ENCODE assay signal across 33 cellular contexts in genomic region chr4:106496066-106496465, GRCh38.
"Had no signal": no experiment of that assay in that cellular context is flagged by ENCODE, and none has a peak within 500 bp of the region (broad histone marks: within the 10 kb centered on the region; RNA-seq: fewer than 3 reads in every experiment).

No MANE protein-coding gene starts in this region.

- H3K27ac ChIP-seq: body of pancreas, breast epithelium, KMS-11, Peyer's patch, SJSA1, VCaP had no signal

- H3K4me1 ChIP-seq: body of pancreas, breast epithelium, Peyer's patch, SJSA1 had no signal

- H3K27me3 ChIP-seq: body of pancreas, breast epithelium, Peyer's patch, SJSA1 had no signal

- H3K9me3 ChIP-seq: body of pancreas, breast epithelium, Peyer's patch, SJSA1 had no signal

- H3K4me2 ChIP-seq: KMS-11, SK-N-SH had no signal

- H3K9ac ChIP-seq: KMS-11, SK-N-SH had no signal

- H3K4me3 ChIP-seq: body of pancreas, breast epithelium, Peyer's patch, SJSA1 had no signal

- H3K36me3 ChIP-seq: breast epithelium, Peyer's patch, SJSA1 had no signal

- DNase-seq: activated CD4-positive, alpha-beta memory T cell treated with anti-CD3 and anti-CD28 coated beads, Interleukin-2, amount 10 ng/mL, durations not matched to agents 7 days and 5 days; activated CD4-positive, alpha-beta T cell treated with anti-CD3 and anti-CD28 coated beads for 1 hour; activated CD4-positive, alpha-beta T cell treated with anti-CD3 and anti-CD28 coated beads for 48 hours; activated CD4-positive, CD25-positive, alpha-beta regulatory T cell; activated CD8-positive, alpha-beta memory T cell treated with anti-CD3 and anti-CD28 coated beads for 24 hours; activated CD8-positive, alpha-beta memory T cell treated with anti-CD3 and anti-CD28 coated beads, Interleukin-2, amount 10 ng/mL, durations not matched to agents 7 days and 5 days; activated effector memory CD4-positive, alpha-beta T cell treated with anti-CD3 and anti-CD28 coated beads, Interleukin-2, amount 50 U/mL, for 16 hours; activated naive CD4-positive, alpha-beta T cell; activated naive CD4-positive, alpha-beta T cell treated with anti-CD3 and anti-CD28 coated beads, Interleukin-2, amount 50 U/mL, for 16 hours; activated naive CD8-positive, alpha-beta T cell treated with anti-CD3 and anti-CD28 coated beads for 36 hours; activated T-cell treated with anti-CD3 and anti-CD28 coated beads, Interleukin-2, amount 50 U/mL, for 1 hour; activated T-cell treated with anti-CD3 and anti-CD28 coated beads, Interleukin-2, amount 50 U/mL, for 72 hours; body of pancreas; MM.1S; NCI-H1105; NCI-H1417 treated with DMSO at 0.1 percent for 48 hours; NCI-H1930; NCI-H2107; NCI-H2171; NCI-H510A; NCI-H526; NCI-H748 treated with DMSO at 0.1 percent for 48 hours; NK-92 treated with Interleukin-12 subunit alpha and Interleukin-12 subunit beta, amount 100 ng/mL, for 24 hours; PC-3; Peyer's patch; RPMI8226; SHP77 treated with DMSO at 0.1 percent for 48 hours; SK-N-SH had no signal

- ATAC-seq: activated CD8-positive, alpha-beta memory T cell treated with anti-CD3 and anti-CD28 coated beads, Interleukin-2, amount 10 ng/mL, durations not matched to agents 7 days and 5 days; activated T-cell treated with anti-CD3 and anti-CD28 coated beads, Interleukin-2, amount 50 U/mL, for 72 hours; activated T-helper 17 cell treated with anti-CD3 and anti-CD28 coated beads, Interleukin-2, amount 50 U/mL, for 72 hours; body of pancreas; PC-3 had no signal
